9 cellular contexts compared by ENCODE assay signal in genomic region chr15:49645937-49646336, GRCh38. TPM values are rescaled to one million over a fixed set of nuclear protein-coding genes. Genes with fewer than 3 reads are reported as not detected.
A peak's percentile ranks its signal among the peaks of the same experiment; 100 is the strongest.
DNase-seq lines count a peak whose midpoint lies in the region; ATAC-seq and TF ChIP-seq lines count a peak whose summit lies in the region.
"Had no signal": no experiment of that assay in that cellular context is flagged by ENCODE, and none has a peak within 500 bp of the region (broad histone marks: within the 10 kb centered on the region; RNA-seq: fewer than 3 reads in every experiment).

No MANE protein-coding gene starts in this region.

- TF ChIP-seq CTCF in PC-3 (conservative IDR thresholded peaks at IDR 0.05; ENCODE audit: low read depth, low read length) (no peak), fibroblast of lung (conservative IDR thresholded peaks at IDR 0.05 in 1 of 2, IDR thresholded peaks at IDR 0.05 in 1 of 2; ENCODE audit: low read depth in 1 of 2, low read length in 2 of 2) (no peak), stomach (IDR thresholded peaks at IDR 0.05) (no peak)

- H3K27me3 Mint-ChIP-seq in T-cell: no peaks in the 10 kb centered on the region

- intact Hi-C loops in PC-3 (cut with micrococcal nuclease) (no loop called here), stomach (cut with DNase I; ENCODE audit: low total_unique reads) (no loop called here)

- DNase-seq in HS-27A (ENCODE audit: low read depth) (peak; percentile 85), PC-3 (peak; percentile 52), fibroblast of lung (ENCODE audit: low read depth in 2 of 2) (peak; percentile 39 to 85), stomach (peak; percentile 30), NK-92 (lab: John Stamatoyannopoulos, UW; ENCODE audit: unreplicated experiment) (no peak), T-cell (no peak)

- H3K27ac ChIP-seq in PC-3 (ENCODE audit: low read length) (no peak overlapping the region), fibroblast of lung (ENCODE audit: insufficient read depth, low read length) (no peak overlapping the region), stomach (peak overlapping the region in 2 of 5 donors; percentile 19 to 38)

- no peaks in the 10 kb centered on the region for H4K20me1 ChIP-seq in PC-3 (ENCODE audit: low read length)
- H4K20me1 ChIP-seq in fibroblast of lung (ENCODE audit: control insufficient read depth, extremely low read depth, insufficient read depth, low read length): no peaks in the 10 kb centered on the region

- H3K9me3 Mint-ChIP-seq in T-cell: no peaks in the 10 kb centered on the region

- H3K4me1 Mint-ChIP-seq in T-cell: no peaks in the 10 kb centered on the region

- H3K27ac Mint-ChIP-seq in T-cell: no peak overlapping the region

- CTCF ChIA-PET in PC-3 (lab: Charles Lee) (no interaction called here), T-cell (lab: Charles Lee) (no interaction called here)

- H3K36me3 Mint-ChIP-seq in T-cell: peaks cover 15% of the 10 kb centered on the region

- H3K36me3 ChIP-seq in PC-3 (ENCODE audit: low read depth, low read length) (no peaks in the 10 kb centered on the region; the same call in 1 of the 2 replicates), fibroblast of lung (ENCODE audit: control insufficient read depth, insufficient read depth, low read length) (no peaks in the 10 kb centered on the region), stomach (peaks cover 0 to 8% (median 1%) of the 10 kb centered on the region in 4 donors)

- H3F3A ChIP-seq in PC-3 (ENCODE audit: low read length, unreplicated experiment): no peaks in the 10 kb centered on the region

- H3K9ac ChIP-seq in PC-3 (ENCODE audit: low read length): no peak overlapping the region
- H3K9ac ChIP-seq in fibroblast of lung (ENCODE audit: insufficient read depth, low read length): no peak overlapping the region

- H3K9me3 ChIP-seq in PC-3 (ENCODE audit: low read length) (no peaks in the 10 kb centered on the region), fibroblast of lung (ENCODE audit: control insufficient read depth, insufficient read depth, low read depth, low read length) (no peaks in the 10 kb centered on the region), stomach (no peaks in the 10 kb centered on the region)

- H3K79me2 ChIP-seq in PC-3 (ENCODE audit: low read length) (no peaks in the 10 kb centered on the region), fibroblast of lung (ENCODE audit: control insufficient read depth, insufficient read depth, low read length) (no peaks in the 10 kb centered on the region)

- H3K4me3 ChIP-seq in PC-3 (ENCODE audit: low read length) (no peak overlapping the region), fibroblast of lung (replicated peaks in 1 of 4; ENCODE audit: control extremely low read depth in 1 of 4, insufficient read depth in 1 of 4, low read depth in 3 of 4, low read length in 4 of 4) (no peak overlapping the region), stomach (no peak overlapping the region)
- H3K4me3 ChIP-seq: smooth muscle cell had no signal

- no peaks in the 10 kb centered on the region for H3K9me2 ChIP-seq in PC-3 (replicated peaks; ENCODE audit: low read length)

- no peaks in the 10 kb centered on the region for H3K4me1 ChIP-seq in PC-3 (ENCODE audit: insufficient read depth, low read length)
- peaks cover 4% of the 10 kb centered on the region for H3K4me1 ChIP-seq in fibroblast of lung (ENCODE audit: control insufficient read depth, extremely low read depth, insufficient read depth, low read length)
- peaks cover 0 to 34% (median 17%) of the 10 kb centered on the region in 4 donors for H3K4me1 ChIP-seq in stomach

- POLR2A ChIA-PET in PC-3 (lab: Charles Lee; ENCODE audit: unreplicated experiment): no interaction called here
- POLR2A ChIA-PET in T-cell (lab: Charles Lee): no interaction called here

- TF ChIP-seq POLR2A in stomach (IDR thresholded peaks at IDR 0.05): no peak

- no peak overlapping the region for H3K4me3 Mint-ChIP-seq in T-cell

- ATAC-seq in PC-3 (no peak; the same call in 1 of the 2 replicates), GM19455 (IDR thresholded peaks at IDR 0.05; ENCODE audit: unreplicated experiment) (no peak), HG03139 (IDR thresholded peaks at IDR 0.05; ENCODE audit: unreplicated experiment) (no peak), T-cell (replicated peaks in 1 of 4) (no peak)

- no peak overlapping the region for H2AFZ ChIP-seq in PC-3 (ENCODE audit: low read length)
- H2AFZ ChIP-seq in fibroblast of lung (ENCODE audit: low read length): no peak overlapping the region

- H3K4me2 ChIP-seq in PC-3 (ENCODE audit: low read length): no peak overlapping the region
- H3K4me2 ChIP-seq in fibroblast of lung (ENCODE audit: extremely low read depth, insufficient read depth, low read length): no peak overlapping the region
- H3K4me2 ChIP-seq: smooth muscle cell had no signal

- H3K27me3 ChIP-seq in PC-3 (ENCODE audit: low read length): no peaks in the 10 kb centered on the region
- no peaks in the 10 kb centered on the region for H3K27me3 ChIP-seq in fibroblast of lung (ENCODE audit: control insufficient read depth, insufficient read depth, low read length)
- no peaks in the 10 kb centered on the region for H3K27me3 ChIP-seq in stomach

- TF ChIP-seq EP300 in stomach (IDR thresholded peaks at IDR 0.05): no peak

- no TSS peak for BruUV-seq in PC-3 (replicated peaks; lab: Mats Ljungman, UMichigan)

RNA-seq across cellular contexts. Expression of gene DTWD1, which starts 25.1 kb away (rescaled TPM):
- total RNA-seq in PC-3 (2014; rRNA removed) (9.1 and 10.9 TPM in 2 replicates), fibroblast of lung (68.8 and 156 TPM in 2 replicates), stomach (10 to 100 TPM in 3 of 5 donors, 1 to 10 TPM in 2; 2.9 to 45.0 (median 12.9) TPM), T-cell (10 to 100 TPM; 15.0 to 22.7 (median 19.6) TPM)
- polyA plus RNA-seq in fibroblast of lung (43.0 and 61.8 TPM in 2 replicates), stomach (10 to 100 TPM; 18.2 to 26.6 (median 21.4) TPM)
- 39.1 and 46.1 TPM in 2 replicates for polyA plus RNA-seq in fibroblast of lung (2012)
- 1.3 and 1.8 TPM in 2 replicates for polyA minus RNA-seq in fibroblast of lung (ENCODE audit: low replicate concordance)

RNA-seq across cellular contexts. Expression of gene FAM227B, which starts 25.3 kb away (rescaled TPM):
- total RNA-seq in PC-3 (2014; rRNA removed) (0.98 and 1.6 TPM in 2 replicates), fibroblast of lung (5.4 and 9.7 TPM in 2 replicates), stomach (1 to 10 TPM in 4 of 5 donors, not detected in 1; 1.3 to 7.1 (median 4.1) TPM), T-cell (10 to 100 TPM in 1 of 5 donors, 1 to 10 TPM in 4; 4.7 to 11.2 (median 8.0) TPM)
- polyA plus RNA-seq in fibroblast of lung (2.7 and 2.9 TPM in 2 replicates), stomach (1 to 10 TPM; 2.4 to 4.9 (median 2.8) TPM)
- polyA plus RNA-seq in fibroblast of lung (2012): 3.1 and 3.2 TPM in 2 replicates
- polyA minus RNA-seq in fibroblast of lung (ENCODE audit: low replicate concordance): 1.6 TPM in 1 of 2 replicates, not detected in the other

Comparison
In these comparisons a context has a peak if more than half of its experiments do, and no peak if none do; other contexts are left out.
1. DNase-seq: peak in HS-27A (single experiment), PC-3 (single experiment), fibroblast of lung (2 of 2) and stomach (single experiment); none in NK-92 (single experiment) and T-cell (0 of 34).